In genomic region chr1:151401125-151401788, GRCh38 we compare ENCODE assay signal across 13 cellular contexts. TPM values are rescaled to one million over a fixed set of nuclear protein-coding genes. Genes with fewer than 3 reads are reported as not detected.
DNase-seq lines count a peak whose midpoint lies in the region; ATAC-seq and TF ChIP-seq lines count a peak whose summit lies in the region.
"Had no signal": no experiment of that assay in that cellular context is flagged by ENCODE, and none has a peak within 500 bp of the region (broad histone marks: within the 10 kb centered on the region; RNA-seq: fewer than 3 reads in every experiment).

No MANE protein-coding gene starts in this region.

- H3K9me3 ChIP-seq in cardiac muscle cell (ENCODE audit: low read depth) (no peaks in the 10 kb centered on the region), subcutaneous abdominal adipose tissue (ENCODE audit: control insufficient read depth in 5 of 5, low read length in 5 of 5) (no peaks in the 10 kb centered on the region)
- H3K9me3 ChIP-seq: vagina had no signal

- TF ChIP-seq CTCF in cardiac muscle cell (IDR thresholded peaks at IDR 0.05; ENCODE audit: low read depth, low read length) (no peak), VCaP (conservative IDR thresholded peaks at IDR 0.05) (no peak), glutamatergic neuron (IDR thresholded peaks at IDR 0.05; ENCODE audit: partially characterized antibody, unreplicated experiment) (no peak)

- H3K36me3 ChIP-seq in cardiac muscle cell, result peaks cover 50% of the 10 kb centered on the region
- peaks cover 7 to 55% (median 54%) of the 10 kb centered on the region in 5 donors for H3K36me3 ChIP-seq in subcutaneous abdominal adipose tissue (ENCODE audit: control insufficient read depth in 5 of 5, insufficient read depth in 5 of 5, low read length in 5 of 5)

- intact Hi-C loops in cardiac septum (cut with DNase I), result loop anchor here (5.0 kb wide), 1 partner anchor 99 kb away; no protein-coding TSS in a partner anchor

- peaks cover 4% of the 10 kb centered on the region for H3K27me3 Mint-ChIP-seq in glutamatergic neuron (ENCODE audit: unreplicated experiment)

- H3K4me1 ChIP-seq in cardiac muscle cell (ENCODE audit: low read depth) (peaks cover 9% of the 10 kb centered on the region), subcutaneous abdominal adipose tissue (ENCODE audit: control insufficient read depth in 5 of 5, insufficient read depth in 5 of 5, low read length in 5 of 5) (peaks cover 4 to 19% (median 15%) of the 10 kb centered on the region in 5 donors)

- no peak for DNase-seq in cardiac muscle cell (ENCODE audit: low read depth in 1 of 2, low spot score in 1 of 2)
- no peak for DNase-seq in cardiac septum (ENCODE audit: low spot score)
- DNase-seq in glutamatergic neuron, result no peak
- no peak for DNase-seq in NCI-H774 (lab: John Stamatoyannopoulos, UW)
- DNase-seq in HT-29 (ENCODE audit: low spot score), result no peak
- DNase-seq: activated effector memory CD4-positive, alpha-beta T cell treated with Interleukin-2 at 50 U/mL for 16 hours; midbrain; Right ventricle myocardium superior; stimulated activated CD4-positive, alpha-beta T cell treated with anti-CD3 and anti-CD28 coated beads, Interleukin-2, amount 100 ng/mL, for 48 hours had no signal

- H3K27me3 ChIP-seq in cardiac muscle cell (no peaks in the 10 kb centered on the region), subcutaneous abdominal adipose tissue (ENCODE audit: control insufficient read depth in 5 of 5, insufficient read depth in 4 of 5, low read length in 5 of 5) (no peaks in the 10 kb centered on the region)
- H3K27me3 ChIP-seq: vagina had no signal

- no peak overlapping the region for H3K4me3 ChIP-seq in cardiac muscle cell
- H3K4me3 ChIP-seq in subcutaneous abdominal adipose tissue (ENCODE audit: low read depth in 1 of 5, low read length in 5 of 5), result peak overlapping the region in 1 of 5 donors; percentile 98

- H3K36me3 Mint-ChIP-seq in glutamatergic neuron (ENCODE audit: unreplicated experiment), result peaks cover 4% of the 10 kb centered on the region

- peak overlapping the region; percentile 96 for H3K4me3 Mint-ChIP-seq in glutamatergic neuron (ENCODE audit: unreplicated experiment)

- H3K9me3 Mint-ChIP-seq in glutamatergic neuron (ENCODE audit: unreplicated experiment), result peaks cover 6% of the 10 kb centered on the region

- no peak for ATAC-seq in HG02884 (IDR thresholded peaks at IDR 0.05; ENCODE audit: unreplicated experiment)

- H3K9ac ChIP-seq in subcutaneous abdominal adipose tissue (ENCODE audit: low read length in 5 of 5), result peak overlapping the region in 2 of 5 donors; percentile 97 to 100

- H3K27ac ChIP-seq in cardiac muscle cell (peak overlapping the region; percentile 83), VCaP (peak overlapping the region; percentile 90; the same call in 1 of the 2 replicates), subcutaneous abdominal adipose tissue (ENCODE audit: low read depth, low read length) (peak overlapping the region; percentile 97)

- peak overlapping the region; percentile 55 for H3K27ac Mint-ChIP-seq in glutamatergic neuron (ENCODE audit: unreplicated experiment)

- H3K4me1 Mint-ChIP-seq in glutamatergic neuron (ENCODE audit: low read depth, unreplicated experiment), result peaks cover 10% of the 10 kb centered on the region

RNA-seq across cellular contexts. Expression of gene PSMB4, which starts 1.9 kb away (rescaled TPM):
- total RNA-seq in cardiac muscle cell (220 and 354 TPM in 2 replicates), cardiac septum (186 TPM), glutamatergic neuron (ENCODE audit: unreplicated experiment) (234 TPM)
- 71.1 and 104 TPM in 2 replicates for polyA plus RNA-seq in cardiac muscle cell
- 393 and 398 TPM in 2 replicates for total RNA-seq in HT-29 (2014; rRNA removed; shearing (Covaris generic))

RNA-seq across cellular contexts. Expression of gene SELENBP1, which starts 28.8 kb away (rescaled TPM):
- total RNA-seq in cardiac muscle cell, result 47.1 and 73.5 TPM in 2 replicates
- 43.6 and 69.0 TPM in 2 replicates for polyA plus RNA-seq in cardiac muscle cell
- total RNA-seq in cardiac septum, result 21.2 TPM
- 2.9 TPM for total RNA-seq in glutamatergic neuron (ENCODE audit: unreplicated experiment)
- 39.2 and 46.7 TPM in 2 replicates for total RNA-seq in HT-29 (2014; rRNA removed; shearing (Covaris generic))

RNA-seq across cellular contexts. Expression of gene RFX5, which starts 54.2 kb away (rescaled TPM):
- total RNA-seq in cardiac muscle cell (67.8 and 87.2 TPM in 2 replicates), cardiac septum (27.2 TPM), glutamatergic neuron (ENCODE audit: unreplicated experiment) (64.4 TPM)
- polyA plus RNA-seq in cardiac muscle cell, result 51.3 and 52.4 TPM in 2 replicates
- 50.4 and 54.9 TPM in 2 replicates for total RNA-seq in HT-29 (2014; rRNA removed; shearing (Covaris generic))

RNA-seq across cellular contexts. Expression of gene POGZ, which starts 58.0 kb away (rescaled TPM):
- total RNA-seq in cardiac muscle cell (29.0 and 48.6 TPM in 2 replicates), cardiac septum (54.4 TPM), glutamatergic neuron (ENCODE audit: unreplicated experiment) (146 TPM)
- 30.8 and 35.1 TPM in 2 replicates for polyA plus RNA-seq in cardiac muscle cell
- 19.1 and 22.0 TPM in 2 replicates for total RNA-seq in HT-29 (2014; rRNA removed; shearing (Covaris generic))
